In genomic region chrX:55907968-55908607, GRCh38 we compare ENCODE assay signal across 8 cellular contexts.
DNase-seq lines count a peak whose midpoint lies in the region; ATAC-seq, FAIRE-seq and TF ChIP-seq lines count a peak whose summit lies in the region.

No MANE protein-coding gene starts in this region.

- peak in 6 of 7 experiments; percentile 13 to 59 (median 30) for DNase-seq in CD8-positive, alpha-beta T cell
- DNase-seq in T-helper 17 cell = peak; percentile 5 to 18 (median 16)
- peak; percentile 0 for DNase-seq in brain microvascular endothelial cell
- DNase-seq in keratinocyte (ENCODE audit: low read depth, low spot score) = no peak
- peak; percentile 7 to 27 for DNase-seq in stimulated activated CD4-positive, alpha-beta T cell treated with anti-CD3 and anti-CD28 coated beads, Interleukin-1b, Interleukin-23, amount 100 ng/mL, for 4 hours (ENCODE audit: low read depth in 2 of 2)
- DNase-seq in D341Med (ENCODE audit: low spot score) = no peak

- POLR2A ChIA-PET in CD8-positive, alpha-beta T cell (lab: Charles Lee) = interaction anchor here (1.0 to 1.5 kb wide), 2 partner anchors 419 to 456 kb away, joined by 4 to 5 read pairs; partner anchors contain the start of gene MAGEH1

- H3K4me1 ChIP-seq in CD8-positive, alpha-beta T cell (ENCODE audit: insufficient read depth, low read length) = no peaks in the 10 kb centered on the region
- peaks cover 2% of the 10 kb centered on the region for H3K4me1 ChIP-seq in keratinocyte (ENCODE audit: control insufficient read depth, extremely low read depth, insufficient read depth, low read length)

- dilution Hi-C loops in keratinocyte (cut with MboI; ENCODE audit: extremely low pct_ligation_motif_present, low sequenced_read_pairs) = no loop called here

- H3K4me3 ChIP-seq in CD8-positive, alpha-beta T cell (ENCODE audit: low read depth, low read length) = peak overlapping the region; percentile 78
- peak overlapping the region; percentile 39 for H3K4me3 ChIP-seq in brain microvascular endothelial cell (ENCODE audit: low read depth, low read length)
- peak overlapping the region; percentile 47 to 71 (median 67) for H3K4me3 ChIP-seq in keratinocyte (ENCODE audit: control insufficient read depth in 2 of 3, extremely low read depth in 1 of 3, insufficient read depth in 2 of 3, low read depth in 1 of 3, low read length in 3 of 3)

- FAIRE-seq in keratinocyte (lab: Jason Lieb, UNC) = no peak

- CTCF ChIA-PET in CD8-positive, alpha-beta T cell (lab: Charles Lee) = interaction anchor here (1.0 to 1.8 kb wide), 3 partner anchors 8 to 773 kb away, joined by 3 to 8 read pairs (median 5); partner anchors contain the start of gene RRAGB

- peaks cover 7% of the 10 kb centered on the region for H3K36me3 Mint-ChIP-seq in CD8-positive, alpha-beta T cell
- H3K36me3 Mint-ChIP-seq in T-helper 17 cell (ENCODE audit: low read depth) = peaks cover 4% of the 10 kb centered on the region

- H3K9me3 ChIP-seq in CD8-positive, alpha-beta T cell (ENCODE audit: low read length) = no peaks in the 10 kb centered on the region
- no peaks in the 10 kb centered on the region for H3K9me3 ChIP-seq in T-helper 17 cell (ENCODE audit: control insufficient read depth, low read length, poor library complexity, severe bottlenecking)
- H3K9me3 ChIP-seq in keratinocyte (ENCODE audit: control insufficient read depth, low read depth, low read length) = no peaks in the 10 kb centered on the region

- no peaks in the 10 kb centered on the region for H3K9me1 ChIP-seq in keratinocyte (ENCODE audit: control insufficient read depth, extremely low read depth, insufficient read depth, low read length)

- no peaks in the 10 kb centered on the region for H3K9me3 Mint-ChIP-seq in CD8-positive, alpha-beta T cell

- peak; percentile 66 for ATAC-seq in CD8-positive, alpha-beta T cell
- ATAC-seq in GM19397 (IDR thresholded peaks at IDR 0.05; ENCODE audit: unreplicated experiment) (peak; percentile 81), HG03460 (IDR thresholded peaks at IDR 0.05; ENCODE audit: unreplicated experiment) (peak; percentile 82), T-helper 17 cell (peak; percentile 83)

- intact Hi-C loops in CD8-positive, alpha-beta T cell (cut with DNase I, micrococcal nuclease) = loop anchor here in 1 of 2 experiments (1.0 to 5.0 kb wide), 2 partner anchors 191 to 339 kb away; partner anchors contain the start of gene RRAGB

- peak overlapping the region; percentile 95 for H3K4me3 Mint-ChIP-seq in CD8-positive, alpha-beta T cell
- peak overlapping the region; percentile 94 for H3K4me3 Mint-ChIP-seq in T-helper 17 cell

- H3K9ac ChIP-seq in keratinocyte (ENCODE audit: control insufficient read depth, extremely low read depth, insufficient read depth, low read length) = peak overlapping the region; percentile 45

- H3K27me3 Mint-ChIP-seq in CD8-positive, alpha-beta T cell (ENCODE audit: low read depth) = no peaks in the 10 kb centered on the region
- H3K27me3 Mint-ChIP-seq in T-helper 17 cell = no peaks in the 10 kb centered on the region

- in situ Hi-C loops in brain microvascular endothelial cell (cut with HindIII; ENCODE audit: low pct_ligation_motif_present, low sequenced_read_pairs) = no loop called here

- no peaks in the 10 kb centered on the region for H3K27me3 ChIP-seq in CD8-positive, alpha-beta T cell (ENCODE audit: insufficient read depth, low read length)
- no peaks in the 10 kb centered on the region for H3K27me3 ChIP-seq in brain microvascular endothelial cell (replicated peaks)
- no peaks in the 10 kb centered on the region for H3K27me3 ChIP-seq in keratinocyte (ENCODE audit: control insufficient read depth, extremely low read depth, insufficient read depth, low read length)

- H3K27ac Mint-ChIP-seq in CD8-positive, alpha-beta T cell = peak overlapping the region; percentile 88
- H3K27ac Mint-ChIP-seq in T-helper 17 cell = peak overlapping the region; percentile 93

- TF ChIP-seq CTCF in CD8-positive, alpha-beta T cell (IDR thresholded peaks at IDR 0.05) = peak; percentile 44
- peak; percentile 23 for TF ChIP-seq CTCF in brain microvascular endothelial cell (IDR thresholded peaks at IDR 0.05; ENCODE audit: low read depth, low read length, missing control alignments)
- TF ChIP-seq CTCF in keratinocyte (optimal IDR thresholded peaks at IDR 0.05 in 1 of 3, IDR thresholded peaks at IDR 0.05 in 1 of 3, conservative IDR thresholded peaks at IDR 0.05 in 1 of 3; ENCODE audit: extremely low read depth in 1 of 3, insufficient read depth in 2 of 3, low read length in 3 of 3) = peak; percentile 26 to 50 (median 39)

- H3K4me2 ChIP-seq in keratinocyte (ENCODE audit: control insufficient read depth, extremely low read depth, insufficient read depth, low read depth, low read length) = peak overlapping the region; percentile 79

- no peaks in the 10 kb centered on the region for H4K20me1 ChIP-seq in keratinocyte (ENCODE audit: control insufficient read depth, extremely low read depth, insufficient read depth, low read length)

- peak overlapping the region; percentile 86 for H2AFZ ChIP-seq in keratinocyte (ENCODE audit: control insufficient read depth, low read length)

- peak overlapping the region; percentile 43 for H3K27ac ChIP-seq in CD8-positive, alpha-beta T cell (ENCODE audit: low read depth, low read length)
- H3K27ac ChIP-seq in brain microvascular endothelial cell (no peak overlapping the region), keratinocyte (ENCODE audit: control insufficient read depth, insufficient read depth, low read length) (peak overlapping the region; percentile 11)

- H3K36me3 ChIP-seq in CD8-positive, alpha-beta T cell (ENCODE audit: insufficient read depth, low read length) = no peaks in the 10 kb centered on the region
- H3K36me3 ChIP-seq in brain microvascular endothelial cell (replicated peaks) = no peaks in the 10 kb centered on the region
- H3K36me3 ChIP-seq in keratinocyte (ENCODE audit: control insufficient read depth in 2 of 2, extremely low read depth in 1 of 2, insufficient read depth in 2 of 2, low read length in 2 of 2) = no peaks in the 10 kb centered on the region

- H3K79me2 ChIP-seq in keratinocyte (ENCODE audit: control insufficient read depth, insufficient read depth, low read length) = no peaks in the 10 kb centered on the region

- peaks cover 24% of the 10 kb centered on the region for H3K4me1 Mint-ChIP-seq in CD8-positive, alpha-beta T cell (ENCODE audit: low read depth)
- peaks cover 13% of the 10 kb centered on the region for H3K4me1 Mint-ChIP-seq in T-helper 17 cell

Comparison
In these comparisons a context has a peak if more than half of its experiments do, and no peak if none do; other contexts are left out.
1. DNase-seq: peak in CD8-positive, alpha-beta T cell (6 of 7), T-helper 17 cell (3 of 3), brain microvascular endothelial cell (single experiment) and stimulated activated CD4-positive, alpha-beta T cell treated with anti-CD3 and anti-CD28 coated beads, Interleukin-1b, Interleukin-23, amount 100 ng/mL, for 4 hours (2 of 2); none in keratinocyte (single experiment) and D341Med (single experiment).
2. Peak in every context shown above with its lines, with median percentiles within 50 percentile points of each other: ATAC-seq, H3K4me3 ChIP-seq and CTCF ChIP-seq.